ENCODE assay signal across 6 cellular contexts in the genomic region with DNA sequence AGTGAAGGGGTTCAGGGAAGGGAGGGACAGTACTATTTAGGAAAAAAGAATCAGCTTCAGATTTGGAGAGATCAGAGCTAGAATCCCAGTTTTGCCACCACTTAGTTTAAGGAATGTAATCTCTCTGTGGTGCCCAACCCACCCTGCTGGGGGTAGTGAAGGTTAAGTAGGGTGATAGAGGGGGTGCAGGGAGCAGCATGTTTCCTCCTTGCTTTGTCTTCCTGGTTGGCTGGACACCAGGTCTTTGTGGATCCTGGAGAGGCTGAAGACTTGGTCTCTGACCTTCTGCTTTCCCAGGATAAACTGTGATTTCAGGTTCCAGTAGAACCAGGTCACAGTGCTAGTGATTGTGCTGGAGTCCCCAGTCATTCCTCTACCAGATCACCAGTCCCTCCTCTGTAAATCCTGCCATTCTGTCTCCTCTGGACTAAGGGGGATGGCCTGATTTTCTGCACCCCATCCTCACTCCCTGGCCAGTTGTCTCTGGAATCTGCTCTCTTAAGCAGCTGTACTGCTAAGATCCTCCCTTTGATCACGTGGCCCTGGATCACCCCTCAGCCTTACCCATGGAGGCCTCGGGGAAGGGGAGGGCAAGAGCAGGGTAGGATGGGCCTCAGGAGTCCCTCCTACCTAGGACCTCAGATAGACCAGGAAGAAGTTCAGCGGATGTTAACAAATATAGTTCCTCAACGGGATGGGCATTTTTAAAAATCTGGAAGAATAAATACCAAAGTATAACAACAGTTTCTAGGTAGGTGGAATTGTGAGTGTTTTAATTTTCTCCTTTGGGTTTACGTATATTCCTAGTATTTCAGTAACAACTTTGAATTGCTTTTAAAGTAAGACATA. TPM values are rescaled to one million over a fixed set of nuclear protein-coding genes. Genes with fewer than 3 reads are reported as not detected.
DNase-seq lines count a peak whose midpoint lies in the region; ATAC-seq and TF ChIP-seq lines count a peak whose summit lies in the region.

No MANE protein-coding gene starts in this region.

- H3K36me3 ChIP-seq in HEK293 (ENCODE audit: control insufficient read depth in 2 of 2, insufficient read depth in 1 of 2, low read length in 2 of 2) (no peaks in the 10 kb centered on the region), trophoblast cell (ENCODE audit: control insufficient read depth in 1 of 2, insufficient read depth in 2 of 2, low read length in 2 of 2) (no peaks in the 10 kb centered on the region)

- H3K9me3 ChIP-seq in HEK293 (ENCODE audit: control insufficient read depth, insufficient read depth, low read depth, low read length) (no peaks in the 10 kb centered on the region), trophoblast cell (ENCODE audit: insufficient read depth, low read depth, low read length) (no peaks in the 10 kb centered on the region)

- WGBS in trophoblast cell (ENCODE audit: extremely low coverage, insufficient coverage, insufficient read length), result no CpG with 5 or more reads among the region's 5 CpGs

- no peak overlapping the region for H2AK5ac ChIP-seq in trophoblast cell (ENCODE audit: low read length)

- peak overlapping the region; percentile 11 for H2BK12ac ChIP-seq in trophoblast cell (ENCODE audit: low read length)

- H3K4ac ChIP-seq in trophoblast cell (ENCODE audit: low read depth, low read length), result no peak overlapping the region

- H2BK120ac ChIP-seq in trophoblast cell (ENCODE audit: insufficient read depth, low read length, poor library complexity), result no peak overlapping the region

- no peak overlapping the region for H3K27ac Mint-ChIP-seq in stimulated activated memory B cell treated with anti-CD40 and anti-IgM and Interleukin-4, amounts not matched to agents 10 μg/mL and 1 μg/mL and 100 μg/mL, for 72 hours

- TF ChIP-seq CTCF in HEK293 (tag by site-specific recombination; IDR thresholded peaks at IDR 0.05), result no peak

- H3K9me3 Mint-ChIP-seq in stimulated activated memory B cell treated with anti-CD40 and anti-IgM and Interleukin-4, amounts not matched to agents 10 μg/mL and 1 μg/mL and 100 μg/mL, for 72 hours, result no peaks in the 10 kb centered on the region

- CTCF ChIA-PET in HEK293 (lab: Yijun Ruan, JAX), result interaction anchor here (1.0 kb wide), 1 partner anchor 171 kb away, joined by 3 read pairs; no protein-coding TSS in a partner anchor

- no peak for ATAC-seq in stimulated activated memory B cell treated with anti-CD40 and anti-IgM and Interleukin-4, amounts not matched to agents 10 μg/mL and 1 μg/mL and 100 μg/mL, for 72 hours
- no peak for ATAC-seq in GM21723 (IDR thresholded peaks at IDR 0.05; ENCODE audit: unreplicated experiment)

- no peak overlapping the region for H3K9ac ChIP-seq in trophoblast cell (ENCODE audit: low read length)

- H3K79me1 ChIP-seq in trophoblast cell (ENCODE audit: low read length), result peaks cover 24% of the 10 kb centered on the region

- H3K36me3 Mint-ChIP-seq in stimulated activated memory B cell treated with anti-CD40 and anti-IgM and Interleukin-4, amounts not matched to agents 10 μg/mL and 1 μg/mL and 100 μg/mL, for 72 hours, result no peaks in the 10 kb centered on the region

- peak in 1 of 2 donors; percentile 20 for DNase-seq in trophoblast cell
- DNase-seq in stimulated activated CD4-positive, alpha-beta T cell treated with anti-CD3 and anti-CD28 coated beads, Interleukin-4, amount 100 ng/mL, for 4 hours, result no peak

- H2BK5ac ChIP-seq in trophoblast cell (ENCODE audit: low read depth, low read length, poor library complexity), result no peak overlapping the region

- H3K18ac ChIP-seq in trophoblast cell (ENCODE audit: low read length), result no peak overlapping the region

- no peak overlapping the region for H3K14ac ChIP-seq in trophoblast cell (ENCODE audit: low read length)

- H3K4me1 Mint-ChIP-seq in stimulated activated memory B cell treated with anti-CD40 and anti-IgM and Interleukin-4, amounts not matched to agents 10 μg/mL and 1 μg/mL and 100 μg/mL, for 72 hours, result peaks cover 45% of the 10 kb centered on the region

- no peaks in the 10 kb centered on the region for H3K27me3 Mint-ChIP-seq in stimulated activated memory B cell treated with anti-CD40 and anti-IgM and Interleukin-4, amounts not matched to agents 10 μg/mL and 1 μg/mL and 100 μg/mL, for 72 hours

- no peak overlapping the region for H3K4me2 ChIP-seq in trophoblast cell (ENCODE audit: low read length)

- peak overlapping the region; percentile 21 for H4K91ac ChIP-seq in trophoblast cell (ENCODE audit: low read depth, low read length)

- H3K27me3 ChIP-seq in trophoblast cell (ENCODE audit: insufficient read depth, low read length), result no peaks in the 10 kb centered on the region

- H3K23ac ChIP-seq in trophoblast cell (ENCODE audit: low read length), result no peak overlapping the region

- H3K27ac ChIP-seq in HEK293 (ENCODE audit: extremely low read depth, low read depth, low read length) (no peak overlapping the region), cingulate gyrus (ENCODE audit: low read depth, low read length) (peak overlapping the region; percentile 7), trophoblast cell (ENCODE audit: low read depth, low read length) (no peak overlapping the region)

- H3K4me3 Mint-ChIP-seq in stimulated activated memory B cell treated with anti-CD40 and anti-IgM and Interleukin-4, amounts not matched to agents 10 μg/mL and 1 μg/mL and 100 μg/mL, for 72 hours, result no peak overlapping the region

- peak overlapping the region; percentile 10 for H2AFZ ChIP-seq in trophoblast cell (ENCODE audit: insufficient read depth, low read length, poor library complexity)

- H4K12ac ChIP-seq in trophoblast cell (ENCODE audit: low read depth, low read length), result no peak overlapping the region

- POLR2A ChIA-PET in HEK293 (lab: Yijun Ruan, JAX), result no interaction called here

- H3K79me2 ChIP-seq in trophoblast cell (ENCODE audit: control insufficient read depth, insufficient read depth, low read length, poor library complexity), result peaks cover under 1% of the 10 kb centered on the region

- H3K4me3 ChIP-seq in HEK293 (ENCODE audit: low read depth, low read length) (no peak overlapping the region), trophoblast cell (ENCODE audit: low read depth, low read length) (no peak overlapping the region)

- H3K4me1 ChIP-seq in HEK293 (ENCODE audit: control insufficient read depth, insufficient read depth, low read length), result peaks cover 20% of the 10 kb centered on the region
- peaks cover 22 to 33% of the 10 kb centered on the region in 2 experiments for H3K4me1 ChIP-seq in trophoblast cell (ENCODE audit: control insufficient read depth in 1 of 2, insufficient read depth in 2 of 2, low read length in 2 of 2)

- H4K8ac ChIP-seq in trophoblast cell (ENCODE audit: low read depth, low read length), result peak overlapping the region; percentile 41

TF ChIP-seq in HEK293, 187 proteins besides CTCF, POLR2A, EP300 and RAD21 (continues in another document):
- no peak for TF ChIP-seq BCL11B (tag by site-specific recombination; IDR thresholded peaks at IDR 0.05; ENCODE audit: low read depth)
- TF ChIP-seq, protein P1, sequence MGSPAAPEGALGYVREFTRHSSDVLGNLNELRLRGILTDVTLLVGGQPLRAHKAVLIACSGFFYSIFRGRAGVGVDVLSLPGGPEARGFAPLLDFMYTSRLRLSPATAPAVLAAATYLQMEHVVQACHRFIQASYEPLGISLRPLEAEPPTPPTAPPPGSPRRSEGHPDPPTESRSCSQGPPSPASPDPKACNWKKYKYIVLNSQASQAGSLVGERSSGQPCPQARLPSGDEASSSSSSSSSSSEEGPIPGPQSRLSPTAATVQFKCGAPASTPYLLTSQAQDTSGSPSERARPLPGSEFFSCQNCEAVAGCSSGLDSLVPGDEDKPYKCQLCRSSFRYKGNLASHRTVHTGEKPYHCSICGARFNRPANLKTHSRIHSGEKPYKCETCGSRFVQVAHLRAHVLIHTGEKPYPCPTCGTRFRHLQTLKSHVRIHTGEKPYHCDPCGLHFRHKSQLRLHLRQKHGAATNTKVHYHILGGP (tag by site-specific recombination; IDR thresholded peaks at IDR 0.05), result no peak
- no peak for TF ChIP-seq ZNF292 (tag by site-specific recombination; IDR thresholded peaks at IDR 0.05; ENCODE audit: borderline replicate concordance, low read depth)
- TF ChIP-seq ZFP3 (tag by site-specific recombination; IDR thresholded peaks at IDR 0.05; ENCODE audit: low read depth), result no peak
- TF ChIP-seq GLIS1 (tag by site-specific recombination; IDR thresholded peaks at IDR 0.05), result peak; percentile 65
- no peak for TF ChIP-seq ZNF837 (tag by site-specific recombination; IDR thresholded peaks at IDR 0.05)
- TF ChIP-seq ZNF596 (tag by site-specific recombination; IDR thresholded peaks at IDR 0.05), result no peak
- no peak for TF ChIP-seq KLF1 (tag by site-specific recombination; IDR thresholded peaks at IDR 0.05)
- no peak for TF ChIP-seq MZF1 (tag by site-specific recombination; IDR thresholded peaks at IDR 0.05; ENCODE audit: borderline replicate concordance)
- TF ChIP-seq ZNF600 (tag by site-specific recombination; IDR thresholded peaks at IDR 0.05), result peak; percentile 64
- TF ChIP-seq, protein P2, sequence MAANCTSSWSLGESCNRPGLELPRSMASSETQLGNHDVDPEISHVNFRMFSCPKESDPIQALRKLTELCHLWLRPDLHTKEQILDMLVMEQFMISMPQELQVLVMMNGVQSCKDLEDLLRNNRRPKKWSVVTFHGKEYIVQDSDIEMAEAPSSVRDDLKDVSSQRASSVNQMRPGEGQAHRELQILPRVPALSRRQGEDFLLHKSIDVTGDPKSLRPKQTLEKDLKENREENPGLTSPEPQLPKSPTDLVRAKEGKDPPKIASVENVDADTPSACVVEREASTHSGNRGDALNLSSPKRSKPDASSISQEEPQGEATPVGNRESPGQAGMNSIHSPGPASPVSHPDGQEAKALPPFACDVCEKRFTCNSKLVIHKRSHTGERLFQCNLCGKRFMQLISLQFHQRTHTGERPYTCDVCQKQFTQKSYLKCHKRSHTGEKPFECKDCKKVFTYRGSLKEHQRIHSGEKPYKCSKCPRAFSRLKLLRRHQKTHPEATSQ (tag by site-specific recombination; IDR thresholded peaks at IDR 0.05), result no peak
- TF ChIP-seq ZBTB20 (tag by site-specific recombination; IDR thresholded peaks at IDR 0.05), result peak; percentile 53
- TF ChIP-seq ZNF335 (tag by site-specific recombination; conservative IDR thresholded peaks at IDR 0.05), result peak; percentile 41; the same call in 1 of the 2 replicates

RNA-seq across cellular contexts. Expression of gene MAP3K12, which starts 3.1 kb away (rescaled TPM):
- 5.5 and 5.8 TPM in 2 replicates for polyA plus RNA-seq in trophoblast cell (2013)

RNA-seq across cellular contexts. Expression of gene TARBP2, which starts 5.0 kb away (rescaled TPM):
- 27.8 and 29.3 TPM in 2 replicates for polyA plus RNA-seq in trophoblast cell (2013)

RNA-seq across cellular contexts. Expression of gene NPFF, which starts 11.2 kb away (rescaled TPM):
- polyA plus RNA-seq in trophoblast cell (2013), result 0.18 and 0.23 TPM in 2 replicates

RNA-seq across cellular contexts. Expression of gene PCBP2, which starts 44.2 kb away (rescaled TPM):
- polyA plus RNA-seq in trophoblast cell (2013), result 585 and 609 TPM in 2 replicates

RNA-seq across cellular contexts. Expression of gene PRR13, which starts 54.6 kb away (rescaled TPM):
- 229 and 234 TPM in 2 replicates for polyA plus RNA-seq in trophoblast cell (2013)
